In genomic region chr7:116138202-116138801, GRCh38 we compare ENCODE assay signal across 8 cellular contexts.
A peak's percentile ranks its signal among the peaks of the same experiment; 100 is the strongest.
DNase-seq lines count a peak whose midpoint lies in the region; ATAC-seq and FAIRE-seq lines count a peak whose summit lies in the region.

No MANE protein-coding gene starts in this region.

- FAIRE-seq in small intestine (lab: Jason Lieb, UNC): peak; percentile 49

- H3K27ac ChIP-seq in right cardiac atrium (ENCODE audit: low read length) (no peak overlapping the region), small intestine (ENCODE audit: low read depth in 1 of 2, low read length in 1 of 2) (no peak overlapping the region)

- H3K9me3 ChIP-seq in right cardiac atrium (ENCODE audit: control insufficient read depth, low read length) (no peaks in the 10 kb centered on the region), small intestine (ENCODE audit: control insufficient read depth, low read depth) (no peaks in the 10 kb centered on the region)

- no peaks in the 10 kb centered on the region for H3K36me3 ChIP-seq in small intestine (ENCODE audit: control insufficient read depth in 2 of 2, insufficient read depth in 2 of 2, low read length in 2 of 2)

- H3K4me3 ChIP-seq in right cardiac atrium (ENCODE audit: low read length): no peak overlapping the region
- no peak overlapping the region for H3K4me3 ChIP-seq in small intestine (ENCODE audit: low read depth in 1 of 2, low read length in 2 of 2)

- H3K4me1 ChIP-seq in right cardiac atrium (ENCODE audit: control insufficient read depth, insufficient read depth, low read length): no peaks in the 10 kb centered on the region
- H3K4me1 ChIP-seq in small intestine (ENCODE audit: control insufficient read depth in 2 of 2, insufficient read depth in 1 of 2, low read depth in 1 of 2, low read length in 1 of 2): no peaks in the 10 kb centered on the region

- DNase-seq in DMS153 treated with DMSO at 0.1 percent for 48 hours (lab: John Stamatoyannopoulos, UW; ENCODE audit: unreplicated experiment) (peak; percentile 54), NCI-H2171 treated with DMSO at 0.1 percent for 48 hours (lab: John Stamatoyannopoulos, UW) (peak; percentile 51), amniotic epithelial cell (ENCODE audit: low read depth) (peak; percentile 75), right cardiac atrium (no peak), small intestine (peak; percentile 57), posterior vena cava (ENCODE audit: low spot score) (no peak)

- 6% methylated on average over 2 of the region's 2 CpGs for WGBS in right cardiac atrium
- WGBS in small intestine, 3 donors: 4 to 15% (median 5%) methylated on average over 2 of the region's 2 CpGs

- ATAC-seq in GM19025 (IDR thresholded peaks at IDR 0.05; ENCODE audit: low read depth, unreplicated experiment) (peak; percentile 82), HG03095 (IDR thresholded peaks at IDR 0.05; ENCODE audit: unreplicated experiment) (peak; percentile 96), right cardiac atrium (peak; percentile 79 to 85)

- intact Hi-C loops in right cardiac atrium (cut with DNase I) (no loop called here), posterior vena cava (cut with DNase I) (no loop called here)

- H3K27me3 ChIP-seq in right cardiac atrium (ENCODE audit: control insufficient read depth, insufficient read depth) (no peaks in the 10 kb centered on the region), small intestine (ENCODE audit: control insufficient read depth in 2 of 2, insufficient read depth in 2 of 2, low read length in 2 of 2) (no peaks in the 10 kb centered on the region)

Comparison
In these comparisons a context has a peak if more than half of its experiments do, and no peak if none do; other contexts are left out.
1. DNase-seq: peak in DMS153 treated with DMSO at 0.1 percent for 48 hours (single experiment), NCI-H2171 treated with DMSO at 0.1 percent for 48 hours (single experiment), amniotic epithelial cell (single experiment) and small intestine (single experiment); none in right cardiac atrium (0 of 3) and posterior vena cava (single experiment).
2. Peak in every context shown above with its lines, with median percentiles within 50 percentile points of each other: ATAC-seq.